In the genomic region with DNA sequence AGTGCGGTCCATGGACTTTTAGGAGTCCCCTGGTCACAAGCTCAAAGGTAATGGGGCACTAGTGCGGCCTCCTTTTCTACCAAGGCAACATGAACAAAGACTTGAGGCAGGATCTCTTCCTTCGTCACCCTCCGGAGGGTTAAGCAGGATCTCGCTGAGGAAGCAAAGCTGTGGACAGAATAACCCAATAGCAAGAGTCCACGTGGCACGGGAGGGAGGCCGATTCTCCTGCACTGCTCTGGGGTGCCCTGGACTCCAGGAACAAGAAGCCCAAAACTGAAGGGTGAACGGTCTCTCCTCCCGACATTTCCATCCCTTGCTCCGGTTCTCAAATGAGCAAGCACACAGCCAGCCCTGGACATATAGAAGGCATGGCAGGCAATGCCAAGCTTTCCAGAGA, we compare ENCODE assay signal across 10 cellular contexts. TPM values are rescaled to one million over a fixed set of nuclear protein-coding genes. Genes with fewer than 3 reads are reported as not detected.
DNase-seq lines count a peak whose midpoint lies in the region; ATAC-seq, FAIRE-seq and TF ChIP-seq lines count a peak whose summit lies in the region.
"Had no signal": no experiment of that assay in that cellular context is flagged by ENCODE, and none has a peak within 500 bp of the region (broad histone marks: within the 10 kb centered on the region; RNA-seq: fewer than 3 reads in every experiment).

No MANE protein-coding gene starts in this region.

- no peak overlapping the region for H4K5ac ChIP-seq in H1 (ENCODE audit: insufficient read length, low read depth, low read length)

- no peaks in the 10 kb centered on the region for H3K9me2 ChIP-seq in OCI-LY1 (ENCODE audit: low read depth, low read length)

- peak overlapping the region; percentile 67 to 85 (median 79) for H3K27ac Mint-ChIP-seq in nephron

- no peaks in the 10 kb centered on the region for H3K36me3 Mint-ChIP-seq in nephron (ENCODE audit: low read depth)

- no peak overlapping the region for H2AFZ ChIP-seq in OCI-LY1 (ENCODE audit: low read length)
- no peak overlapping the region for H2AFZ ChIP-seq in H1 (ENCODE audit: low read length)

- H3K79me2 ChIP-seq in OCI-LY1 (ENCODE audit: insufficient read depth, low read length) (peaks cover 99% of the 10 kb centered on the region), H1 (ENCODE audit: control insufficient read depth in 1 of 2, insufficient read depth in 2 of 2, low read length in 2 of 2) (peaks cover 30 to 97% of the 10 kb centered on the region in 2 experiments)

- no peak overlapping the region for H3K56ac ChIP-seq in H1 (replicated peaks; ENCODE audit: insufficient read length, low read depth, low read length)

- no peak for FAIRE-seq in H1 (lab: Jason Lieb, UNC)

- TF ChIP-seq RAD21 in H1 (IDR thresholded peaks at IDR 0.05 in 1 of 2, conservative IDR thresholded peaks at IDR 0.05 in 1 of 2; ENCODE audit: low read depth in 2 of 2, low read length in 2 of 2): no peak

- no peaks in the 10 kb centered on the region for H4K20me1 ChIP-seq in OCI-LY1 (ENCODE audit: insufficient read depth, low read length)
- H4K20me1 ChIP-seq in H1 (replicated peaks in 1 of 2; ENCODE audit: control insufficient read depth in 1 of 2, insufficient read depth in 2 of 2, low read length in 2 of 2): peaks cover 3 to 30% of the 10 kb centered on the region in 2 experiments

- peak overlapping the region; percentile 25 for H4K91ac ChIP-seq in H1 (replicated peaks; ENCODE audit: insufficient read length, low read length)

- peak overlapping the region; percentile 89 for H2BK20ac ChIP-seq in H1 (ENCODE audit: low read length)

- H3F3A ChIP-seq in OCI-LY1 (ENCODE audit: insufficient read depth, low read length): 0 out of 2 replicates have a peak, but pooled peaks cover 4% of the 10 kb centered on the region

- no peaks in the 10 kb centered on the region for H3K23me2 ChIP-seq in H1 (ENCODE audit: low read depth, low read length)

- H3K9me3 Mint-ChIP-seq in nephron: no peaks in the 10 kb centered on the region

- POLR2A ChIA-PET in H1 (lab: Charles Lee; ENCODE audit: partially characterized antibody): interaction anchor here (1.0 to 16.5 kb wide), 4 partner anchors 11 to 88 kb away, joined by 3 to 263 read pairs (median 5); partner anchors contain the start of gene MYH9

- peak overlapping the region; percentile 98; the same call in 1 of the 2 replicates for H3K18ac ChIP-seq in H1 (ENCODE audit: extremely low read depth, low read length)

- H3K27ac ChIP-seq in 22Rv1 (0 out of 2 replicates have a peak overlapping the region, but pooled peaks have one; percentile 22), OCI-LY1 (ENCODE audit: low read depth, low read length, poor library complexity, severe bottlenecking) (peak overlapping the region; percentile 25), H1 (ENCODE audit: low read depth, low read length) (peak overlapping the region; percentile 54; the same call in 1 of the 2 replicates)

- H4K8ac ChIP-seq in H1 (ENCODE audit: extremely low read depth, insufficient read depth, low read length): no peak overlapping the region

- H3K4ac ChIP-seq in H1 (replicated peaks; ENCODE audit: insufficient read length, low read depth, low read length): no peak overlapping the region

- H3K27me3 ChIP-seq in OCI-LY1 (ENCODE audit: insufficient read depth, low read length) (no peaks in the 10 kb centered on the region), H1 (replicated peaks in 1 of 4; ENCODE audit: control insufficient read depth in 3 of 4, extremely low read depth in 1 of 4, insufficient read depth in 3 of 4, low read length in 3 of 4) (no peaks in the 10 kb centered on the region)

- no peak for ATAC-seq in left lobe of liver

- no peak; a peak in 1 of 3 replicates for TF ChIP-seq POLR2A in H1 (IDR thresholded peaks at IDR 0.05; ENCODE audit: control extremely low read depth in 1 of 2, low read depth in 2 of 2, low read length in 2 of 2)

- peaks cover 28% of the 10 kb centered on the region for H3K79me1 ChIP-seq in H1 (ENCODE audit: low read depth, low read length)

- H3K4me3 Mint-ChIP-seq in nephron: peak overlapping the region in 1 of 3 experiments; percentile 19

- H2BK12ac ChIP-seq in H1 (ENCODE audit: low read depth, low read length): peak overlapping the region; percentile 100

- H3K4me2 ChIP-seq in OCI-LY1 (ENCODE audit: low read length) (peak overlapping the region; percentile 4; the same call in 1 of the 2 replicates), H1 (ENCODE audit: insufficient read depth in 1 of 2, low read depth in 2 of 2, low read length in 2 of 2) (peak overlapping the region in 1 of 2 experiments; percentile 21; a peak in 3 of 4 replicates)

- H3K9ac ChIP-seq in OCI-LY1 (ENCODE audit: low read length) (no peak overlapping the region), H1 (replicated peaks in 1 of 4; ENCODE audit: extremely low read depth in 1 of 4, low read depth in 3 of 4, low read length in 3 of 4) (peak overlapping the region in 2 of 4 experiments; percentile 2 to 13; a peak in 1 of 7 replicates)

- peaks cover 19% of the 10 kb centered on the region; the same call in 1 of the 2 replicates for H3K36me3 ChIP-seq in OCI-LY1 (ENCODE audit: insufficient read depth, low read length)
- no peaks in the 10 kb centered on the region for H3K36me3 ChIP-seq in H1 (ENCODE audit: control insufficient read depth in 2 of 4, insufficient read depth in 4 of 4, low read length in 3 of 4)

- H2AK5ac ChIP-seq in H1 (ENCODE audit: low read depth, low read length): peak overlapping the region; percentile 100

- WGBS in H1 (ENCODE audit: extremely low coverage in 1 of 2, insufficient coverage in 1 of 2, insufficient read length in 1 of 2, insufficient replicate concordance in 2 of 2, low coverage in 1 of 2, low lambda C conversion rate in 2 of 2, missing lambda C conversion rate in 1 of 2), 2 experiments: 94% methylated on average over 11 of the region's 11 CpGs; no CpG with 5 or more reads in 1 of the 2 experiments

- H2BK15ac ChIP-seq in H1 (ENCODE audit: low read length): peak overlapping the region; percentile 90

- peak overlapping the region; percentile 100 for H2BK5ac ChIP-seq in H1 (ENCODE audit: low read depth, low read length)

- no peak for DNase-seq in H1 (ENCODE audit: low read depth in 1 of 2, low spot score in 2 of 2)
- no peak for DNase-seq in NCI-H82 treated with DMSO at 0.1 percent for 48 hours (lab: John Stamatoyannopoulos, UW; ENCODE audit: unreplicated experiment)
- DNase-seq in anterior cingulate cortex (lab: John Stamatoyannopoulos, UW): no peak
- DNase-seq in left lobe of liver (ENCODE audit: low spot score): no peak
- DNase-seq in HT-29 (ENCODE audit: low spot score): no peak
- DNase-seq: NCI-H187; stimulated activated CD4-positive, alpha-beta T cell treated with anti-CD3 and anti-CD28 coated beads, Interleukin-2, amount 100 ng/mL, for 48 hours had no signal

- TF ChIP-seq CTCF in 22Rv1 (IDR thresholded peaks at IDR 0.05): no peak
- TF ChIP-seq CTCF in OCI-LY1 (IDR thresholded peaks at IDR 0.05; ENCODE audit: low read length): no peak
- TF ChIP-seq CTCF in H1 (IDR thresholded peaks at IDR 0.05; ENCODE audit: control extremely low read depth in 1 of 3, insufficient read depth in 1 of 3, low read depth in 1 of 3, low read length in 3 of 3): no peak
- TF ChIP-seq CTCF in nephron (IDR thresholded peaks at IDR 0.05; ENCODE audit: unreplicated experiment in 3 of 3): no peak

- H3K4me3 ChIP-seq in OCI-LY1 (ENCODE audit: low read depth, low read length, poor library complexity, severe bottlenecking) (no peak overlapping the region), H1 (ENCODE audit: extremely low read depth in 1 of 4, insufficient read depth in 2 of 4, low read depth in 3 of 4, low read length in 4 of 4) (no peak overlapping the region)

- no peak for TF ChIP-seq EP300 in H1 (IDR thresholded peaks at IDR 0.05; ENCODE audit: borderline replicate concordance in 1 of 2, low read depth in 2 of 2, low read length in 2 of 2)

- no peak overlapping the region for H2BK120ac ChIP-seq in H1 (replicated peaks; ENCODE audit: low read depth, low read length)

- peaks cover 100% of the 10 kb centered on the region for H3K4me1 ChIP-seq in OCI-LY1 (ENCODE audit: insufficient read depth, low read length, severe bottlenecking)
- peaks cover 44 to 64% (median 60%) of the 10 kb centered on the region in 4 experiments for H3K4me1 ChIP-seq in H1 (replicated peaks in 1 of 4; ENCODE audit: control insufficient read depth in 3 of 4, insufficient read depth in 4 of 4, low read length in 3 of 4)

- no peak overlapping the region for H3K14ac ChIP-seq in H1 (ENCODE audit: insufficient read length)

- H3K9me3 ChIP-seq in OCI-LY1 (ENCODE audit: low read length) (no peaks in the 10 kb centered on the region), H1 (ENCODE audit: insufficient read depth in 2 of 2, low read depth in 1 of 2, low read length in 1 of 2) (no peaks in the 10 kb centered on the region)

- H3K23ac ChIP-seq in H1 (ENCODE audit: insufficient read length): no peak overlapping the region

- CTCF ChIA-PET in H1 (lab: Charles Lee; ENCODE audit: partially characterized antibody): interaction anchor here (0.6 to 4.2 kb wide), 4 partner anchors 11 to 103 kb away, joined by 3 to 18 read pairs (median 4); no protein-coding TSS in a partner anchor

- no peaks in the 10 kb centered on the region for H3K27me3 Mint-ChIP-seq in nephron (ENCODE audit: low read depth)

- peaks cover 91% of the 10 kb centered on the region for H3K4me1 Mint-ChIP-seq in nephron

TF ChIP-seq in H1, 55 proteins besides CTCF, POLR2A, EP300 and RAD21 (continues in another document):
- TF ChIP-seq TAF7 (optimal IDR thresholded peaks at IDR 0.05; ENCODE audit: borderline replicate concordance, low read depth, low read length) (no peak), POLR2AphosphoS5 (IDR thresholded peaks at IDR 0.05; ENCODE audit: low read depth, low read length) (no peak), RNF2 (IDR thresholded peaks at IDR 0.05; ENCODE audit: borderline replicate concordance, low read depth, low read length, missing control alignments, poor library complexity, severe bottlenecking) (no peak), ASH2L (IDR thresholded peaks at IDR 0.05; ENCODE audit: low read length) (no peak)
- TF ChIP-seq, protein P1, sequence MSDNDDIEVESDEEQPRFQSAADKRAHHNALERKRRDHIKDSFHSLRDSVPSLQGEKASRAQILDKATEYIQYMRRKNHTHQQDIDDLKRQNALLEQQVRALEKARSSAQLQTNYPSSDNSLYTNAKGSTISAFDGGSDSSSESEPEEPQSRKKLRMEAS (IDR thresholded peaks at IDR 0.05): no peak

RNA-seq across cellular contexts. Expression of gene MYH9, which starts 20.7 kb away (rescaled TPM):
- total RNA-seq in H1 (2021; fragmentation: NEBNext Ultra II Directional; extraction: Animal tissue kit (Norgen Biotek cat#: 25700)): 295 and 322 TPM in 2 replicates
- 24.9 and 37.2 TPM in 2 replicates for polyA plus RNA-seq in H1 (2011; rRNA removed)
- polyA plus RNA-seq in H1 (2011; cell fraction: cytosol; rRNA removed): 53.6 TPM
- polyA plus RNA-seq in H1 (2011; cell fraction: nucleus; rRNA removed): 110 TPM
- 140 to 212 TPM (median 199 TPM) in 4 replicates for polyA plus RNA-seq in H1 (2012, experiment 1 of 2)
- polyA plus RNA-seq in H1 (2012, experiment 2 of 2): 59.9 TPM
- polyA plus RNA-seq in H1 (2013, experiment 1 of 2): 89.1 TPM
- 76.1 TPM for polyA plus RNA-seq in H1 (2013, experiment 2 of 2)
- 273 and 366 TPM in 2 replicates for polyA minus RNA-seq in H1 (2011; rRNA and poly(A)+ RNA removed)
- 92.9 TPM for polyA minus RNA-seq in H1 (2011; cell fraction: cytosol; rRNA and poly(A)+ RNA removed)
- polyA minus RNA-seq in H1 (2011; cell fraction: nucleus; rRNA and poly(A)+ RNA removed): 95.2 TPM
- 204 TPM for total RNA-seq in left lobe of liver
- total RNA-seq in HT-29 (2014; rRNA removed; shearing (Covaris generic)): 258 and 259 TPM in 2 replicates
